Comparison of ENCODE assay signal across 8 cellular contexts in genomic region chr17:1399366-1399678, GRCh38. TPM values are rescaled to one million over a fixed set of nuclear protein-coding genes. Genes with fewer than 3 reads are reported as not detected.
DNase-seq lines count a peak whose midpoint lies in the region; ATAC-seq, FAIRE-seq and TF ChIP-seq lines count a peak whose summit lies in the region.

No MANE protein-coding gene starts in this region.

- H3K79me2 ChIP-seq in PC-3 (ENCODE audit: low read length), result peaks cover 57% of the 10 kb centered on the region

- H3K9me3 ChIP-seq in BE2C (no peaks in the 10 kb centered on the region), PC-3 (ENCODE audit: low read length) (no peaks in the 10 kb centered on the region), duodenal mucosa (ENCODE audit: control insufficient read depth in 1 of 2, low read length in 2 of 2) (no peaks in the 10 kb centered on the region), mononuclear cell (ENCODE audit: low read depth, low read length) (no peaks in the 10 kb centered on the region)

- peaks cover 20% of the 10 kb centered on the region for H3K36me3 Mint-ChIP-seq in type B pancreatic cell

- H3K27ac ChIP-seq in PC-3 (ENCODE audit: low read length), result peak overlapping the region; percentile 83
- H3K27ac ChIP-seq in duodenal mucosa (ENCODE audit: low read depth, low read length), result peak overlapping the region; percentile 93

- no peaks in the 10 kb centered on the region for H3F3A ChIP-seq in PC-3 (ENCODE audit: low read length, unreplicated experiment)

- no peak overlapping the region for H2AFZ ChIP-seq in PC-3 (ENCODE audit: low read length)

- intact Hi-C loops in PC-3 (cut with micrococcal nuclease), result no loop called here

- peaks cover 15% of the 10 kb centered on the region for H3K4me1 Mint-ChIP-seq in type B pancreatic cell (ENCODE audit: unreplicated experiment)

- H3K27me3 ChIP-seq in BE2C (no peaks in the 10 kb centered on the region), PC-3 (ENCODE audit: low read length) (no peaks in the 10 kb centered on the region), duodenal mucosa (ENCODE audit: control insufficient read depth in 1 of 2, insufficient read depth in 2 of 2, low read length in 2 of 2) (no peaks in the 10 kb centered on the region), mononuclear cell (ENCODE audit: insufficient read depth, low read length) (no peaks in the 10 kb centered on the region)

- peaks cover 4% of the 10 kb centered on the region for H3K27me3 Mint-ChIP-seq in type B pancreatic cell

- CTCF ChIA-PET in PC-3 (lab: Charles Lee), result no interaction called here

- peak overlapping the region; percentile 91 for H3K4me3 ChIP-seq in BE2C (ENCODE audit: low read depth, low read length)
- peak overlapping the region; percentile 79 for H3K4me3 ChIP-seq in PC-3 (ENCODE audit: low read length)
- peak overlapping the region; percentile 96 to 97 for H3K4me3 ChIP-seq in duodenal mucosa (ENCODE audit: low read depth in 1 of 2, low read length in 2 of 2)
- H3K4me3 ChIP-seq in mononuclear cell (ENCODE audit: low read length), result peak overlapping the region; percentile 99

- peak overlapping the region; percentile 100 for H3K27ac Mint-ChIP-seq in type B pancreatic cell

- H3K4me1 ChIP-seq in BE2C (no peaks in the 10 kb centered on the region), PC-3 (ENCODE audit: insufficient read depth, low read length) (peaks cover 8% of the 10 kb centered on the region), duodenal mucosa (ENCODE audit: control insufficient read depth in 1 of 2, insufficient read depth in 2 of 2, low read length in 2 of 2) (peaks cover 14 to 17% of the 10 kb centered on the region in 2 donors), mononuclear cell (ENCODE audit: insufficient read depth, low read length) (peaks cover 53% of the 10 kb centered on the region)

- H3K9me2 ChIP-seq in PC-3 (replicated peaks; ENCODE audit: low read length), result no peaks in the 10 kb centered on the region

- peak overlapping the region; percentile 98 for H3K9ac ChIP-seq in PC-3 (ENCODE audit: low read length)
- peak overlapping the region; percentile 88 to 94 for H3K9ac ChIP-seq in duodenal mucosa (ENCODE audit: low read depth in 1 of 2, low read length in 2 of 2)

- DNase-seq in BE2C, result no peak
- DNase-seq in PC-3, result no peak
- peak; percentile 72 for DNase-seq in type B pancreatic cell (ENCODE audit: extremely low spot score, unreplicated experiment)
- DNase-seq in frontal cortex (ENCODE audit: low spot score in 2 of 2), result no peak
- no peak for DNase-seq in hippocampal formation (lab: John Stamatoyannopoulos, UW)

- H3K36me3 ChIP-seq in BE2C, result peaks cover 9% of the 10 kb centered on the region
- H3K36me3 ChIP-seq in PC-3 (ENCODE audit: low read depth, low read length), result peaks cover 8% of the 10 kb centered on the region
- H3K36me3 ChIP-seq in duodenal mucosa (ENCODE audit: control insufficient read depth in 1 of 2, insufficient read depth in 2 of 2, low read length in 2 of 2), result peaks cover 0 to 2% of the 10 kb centered on the region in 2 donors

- H3K9me3 Mint-ChIP-seq in type B pancreatic cell, result no peaks in the 10 kb centered on the region

- no TSS peak for BruUV-seq in PC-3 (replicated peaks; lab: Mats Ljungman, UMichigan)

- H3K4me3 Mint-ChIP-seq in type B pancreatic cell, result peak overlapping the region; percentile 100

- no peak for FAIRE-seq in frontal cortex (lab: Jason Lieb, UNC)

- TF ChIP-seq CTCF in BE2C (IDR thresholded peaks at IDR 0.05; ENCODE audit: low read depth, low read length) (no peak), PC-3 (conservative IDR thresholded peaks at IDR 0.05; ENCODE audit: low read depth, low read length) (no peak), type B pancreatic cell (conservative IDR thresholded peaks at IDR 0.05) (no peak)

- ATAC-seq in GM21619 (IDR thresholded peaks at IDR 0.05; ENCODE audit: unreplicated experiment) (peak; percentile 6), PC-3 (no peak)

- POLR2A ChIA-PET in PC-3 (lab: Charles Lee; ENCODE audit: unreplicated experiment), result no interaction called here

- H4K20me1 ChIP-seq in PC-3 (ENCODE audit: low read length), result peaks cover 47% of the 10 kb centered on the region

- H3K4me2 ChIP-seq in PC-3 (ENCODE audit: low read length), result peak overlapping the region; percentile 92

RNA-seq across cellular contexts. Expression of gene YWHAE, which starts 0.7 kb away (rescaled TPM):
- 609 TPM for polyA plus RNA-seq in BE2C (2012; ENCODE audit: insufficient read depth, insufficient read length, low read depth)
- total RNA-seq in PC-3 (2014; rRNA removed) (210 and 342 TPM in 2 replicates), mononuclear cell (202 TPM), type B pancreatic cell (ENCODE audit: low replicate concordance) (674 and 773 TPM in 2 replicates), frontal cortex (597 TPM)

RNA-seq across cellular contexts. Expression of gene CRK, which starts 56.7 kb away (rescaled TPM):
- 29.0 TPM for polyA plus RNA-seq in BE2C (2012; ENCODE audit: insufficient read depth, insufficient read length, low read depth)
- total RNA-seq in PC-3 (2014; rRNA removed), result 41.8 and 49.4 TPM in 2 replicates
- 20.0 TPM for total RNA-seq in mononuclear cell
- 49.5 and 53.6 TPM in 2 replicates for total RNA-seq in type B pancreatic cell (ENCODE audit: low replicate concordance)
- total RNA-seq in frontal cortex, result 164 TPM
